ENCODE assay signal across 14 cellular contexts in the genomic region with DNA sequence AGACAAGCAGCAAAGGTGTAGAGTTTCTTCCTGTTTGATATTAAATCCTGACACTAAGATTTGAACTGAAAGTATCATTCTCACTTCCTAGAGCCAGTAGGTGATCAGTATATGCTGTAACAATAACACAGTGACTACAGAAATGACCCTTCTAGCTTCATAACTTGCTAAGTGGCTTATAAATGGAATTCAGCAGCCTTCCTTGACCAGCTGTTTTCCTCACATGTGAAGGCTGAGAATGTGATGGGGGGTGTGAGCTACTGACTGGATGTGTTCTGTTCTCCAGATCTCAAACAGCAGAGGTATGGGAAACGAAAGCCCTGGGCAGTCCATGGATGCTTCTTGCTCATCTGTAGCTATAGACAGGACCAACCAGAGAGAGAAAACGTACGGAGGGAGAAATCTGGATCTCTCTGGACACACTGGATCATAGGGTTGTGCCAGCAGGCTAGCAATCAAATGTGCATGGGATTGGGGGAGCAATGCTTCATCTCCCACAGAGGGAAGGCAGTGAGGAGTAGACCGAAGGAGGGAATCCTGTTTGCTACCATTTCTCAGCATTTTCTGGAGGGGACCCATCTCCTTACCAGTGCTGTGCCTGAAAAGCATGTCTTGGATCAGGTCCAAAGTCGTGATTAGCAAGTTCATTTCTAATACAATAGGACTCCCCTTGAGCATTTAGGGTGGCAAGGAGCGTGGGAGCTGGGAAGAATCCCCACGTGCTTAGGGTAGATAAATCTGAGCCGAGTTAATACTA. TPM values are rescaled to one million over a fixed set of nuclear protein-coding genes. Genes with fewer than 3 reads are reported as not detected.
DNase-seq lines count a peak whose midpoint lies in the region; ATAC-seq and TF ChIP-seq lines count a peak whose summit lies in the region.
"Had no signal": no experiment of that assay in that cellular context is flagged by ENCODE, and none has a peak within 500 bp of the region (broad histone marks: within the 10 kb centered on the region; RNA-seq: fewer than 3 reads in every experiment).

No MANE protein-coding gene starts in this region.

- intact Hi-C loops in naive thymus-derived CD4-positive, alpha-beta T cell (cut with micrococcal nuclease), result loop anchor here (5.0 kb wide), 3 partner anchors 78 to 323 kb away; a partner anchor contains a TSS
- intact Hi-C loops in testis (cut with DNase I; ENCODE audit: low total_unique reads), result no loop called here

- no peak overlapping the region for H3K4me3 ChIP-seq in naive thymus-derived CD4-positive, alpha-beta T cell (ENCODE audit: low read length)
- H3K4me3 ChIP-seq in testis (no peak overlapping the region), GM23338 (no peak overlapping the region)

- peaks cover 0 to 32% (median 4%) of the 10 kb centered on the region in 3 experiments for H3K36me3 ChIP-seq in naive thymus-derived CD4-positive, alpha-beta T cell (ENCODE audit: control insufficient read depth in 2 of 3, insufficient read depth in 3 of 3, low read length in 3 of 3)
- H3K36me3 ChIP-seq in testis (ENCODE audit: low read depth, missing control alignments) (no peaks in the 10 kb centered on the region), GM23338 (ENCODE audit: insufficient read depth) (no peaks in the 10 kb centered on the region)

- 77 to 84% methylated on average over 7 to 8 of the region's 8 CpGs for WGBS in testis, 2 donors

- no peaks in the 10 kb centered on the region for H3K27me3 Mint-ChIP-seq in naive thymus-derived CD4-positive, alpha-beta T cell
- peaks cover 2% of the 10 kb centered on the region for H3K27me3 Mint-ChIP-seq in GM23338 (ENCODE audit: insufficient read depth, low read depth, poor library complexity)
- H3K27me3 Mint-ChIP-seq: brain had no signal

- no peaks in the 10 kb centered on the region for H3K79me2 ChIP-seq in GM23338 (replicated peaks; ENCODE audit: insufficient read depth)
- H3K79me2 ChIP-seq: parathyroid adenoma had no signal

- H3K9me3 Mint-ChIP-seq in naive thymus-derived CD4-positive, alpha-beta T cell, result peaks cover 0 to 2% (median 0%) of the 10 kb centered on the region in 11 donors
- H3K9me3 Mint-ChIP-seq in GM23338, result no peaks in the 10 kb centered on the region
- H3K9me3 Mint-ChIP-seq: brain had no signal

- H3K9me3 ChIP-seq in naive thymus-derived CD4-positive, alpha-beta T cell (ENCODE audit: control insufficient read depth in 2 of 3, low read length in 3 of 3), result no peaks in the 10 kb centered on the region
- H3K9me3 ChIP-seq in testis, result no peaks in the 10 kb centered on the region

- DNase-seq in DMS 273 (lab: John Stamatoyannopoulos, UW; ENCODE audit: unreplicated experiment) (peak; percentile 18), DMS 273 treated with DMSO at 0.1 percent for 48 hours (lab: John Stamatoyannopoulos, UW) (no peak), testis (no peak), GM23338 (ENCODE audit: low spot score) (no peak)
- no peak for DNase-seq in naive thymus-derived CD4-positive, alpha-beta T cell
- no peak for DNase-seq in stimulated activated CD4-positive, alpha-beta T cell treated with anti-CD3 and anti-CD28 coated beads, Interleukin-4, amount 100 ng/mL, for 1 hour
- DNase-seq: head of caudate nucleus; NCI-H1048; stimulated activated CD8-positive, alpha-beta memory T cell treated with anti-CD3 and anti-CD28 coated beads, Interleukin-4, amount 100 ng/mL, for 48 hours had no signal

- no peak for TF ChIP-seq CTCF in testis (IDR thresholded peaks at IDR 0.05)
- TF ChIP-seq CTCF in GM23338 (conservative IDR thresholded peaks at IDR 0.05; ENCODE audit: low read depth in 2 of 2), result no peak

- CTCF ChIA-PET in naive thymus-derived CD4-positive, alpha-beta T cell (lab: Charles Lee), result no interaction called here

- H3K27ac ChIP-seq in naive thymus-derived CD4-positive, alpha-beta T cell (ENCODE audit: low read depth, low read length), result no peak overlapping the region
- H3K27ac ChIP-seq in testis (no peak overlapping the region), GM23338 (ENCODE audit: low read depth) (no peak overlapping the region)
- H3K27ac ChIP-seq: 22Rv1, parathyroid adenoma had no signal

- ATAC-seq in GM21529 (IDR thresholded peaks at IDR 0.05; ENCODE audit: unreplicated experiment), result peak; percentile 47
- ATAC-seq in HG03432 (IDR thresholded peaks at IDR 0.05; ENCODE audit: unreplicated experiment), result peak; percentile 61
- ATAC-seq in naive thymus-derived CD4-positive, alpha-beta T cell, result no peak
- no peak for ATAC-seq in GM23338

- no peak overlapping the region for H2AFZ ChIP-seq in GM23338
- H2AFZ ChIP-seq: parathyroid adenoma had no signal

- H3K27me3 ChIP-seq in naive thymus-derived CD4-positive, alpha-beta T cell (ENCODE audit: control insufficient read depth in 2 of 2, insufficient read depth in 2 of 2, low read length in 2 of 2), result no peaks in the 10 kb centered on the region
- H3K27me3 ChIP-seq in testis, result no peaks in the 10 kb centered on the region
- no peaks in the 10 kb centered on the region for H3K27me3 ChIP-seq in GM23338 (ENCODE audit: insufficient read depth)

- H3K4me2 ChIP-seq in GM23338, result no peak overlapping the region

- POLR2A ChIA-PET in naive thymus-derived CD4-positive, alpha-beta T cell (lab: Charles Lee), result interaction anchor here (0.8 kb wide), 2 partner anchors 27 to 33 kb away, joined by 3 to 4 read pairs; no protein-coding TSS in a partner anchor

- H3K4me3 Mint-ChIP-seq in naive thymus-derived CD4-positive, alpha-beta T cell, result peak overlapping the region in 4 of 10 donors; percentile 0 to 46 (median 4)
- H3K4me3 Mint-ChIP-seq in GM23338, result no peak overlapping the region
- H3K4me3 Mint-ChIP-seq: brain had no signal

- no peaks in the 10 kb centered on the region; the same call in 1 of the 2 replicates for H3K9me2 ChIP-seq in GM23338 (ENCODE audit: insufficient read depth)

- H3K27ac Mint-ChIP-seq in naive thymus-derived CD4-positive, alpha-beta T cell, result peak overlapping the region; percentile 20 to 90 (median 79)
- no peak overlapping the region for H3K27ac Mint-ChIP-seq in GM23338
- H3K27ac Mint-ChIP-seq: brain had no signal

- peaks cover 6 to 39% (median 32%) of the 10 kb centered on the region in 5 donors for H3K36me3 Mint-ChIP-seq in naive thymus-derived CD4-positive, alpha-beta T cell
- H3K36me3 Mint-ChIP-seq in GM23338 (ENCODE audit: low read depth), result 0 out of 3 replicates have a peak, but pooled peaks cover 2% of the 10 kb centered on the region

- TF ChIP-seq POLR2A in testis (IDR thresholded peaks at IDR 0.05), result no peak

- H3K4me1 ChIP-seq in naive thymus-derived CD4-positive, alpha-beta T cell (ENCODE audit: control insufficient read depth in 2 of 2, insufficient read depth in 2 of 2, low read length in 2 of 2), result no peaks in the 10 kb centered on the region
- H3K4me1 ChIP-seq in testis, result peaks cover 6% of the 10 kb centered on the region
- no peaks in the 10 kb centered on the region for H3K4me1 ChIP-seq in GM23338 (ENCODE audit: insufficient read depth)

- no peaks in the 10 kb centered on the region for H3F3A ChIP-seq in GM23338 (replicated peaks; ENCODE audit: low read depth)

- H4K20me1 ChIP-seq in GM23338 (replicated peaks; ENCODE audit: insufficient read depth), result no peaks in the 10 kb centered on the region

- peaks cover 39 to 74% (median 63%) of the 10 kb centered on the region in 7 donors for H3K4me1 Mint-ChIP-seq in naive thymus-derived CD4-positive, alpha-beta T cell
- peaks cover 16% of the 10 kb centered on the region for H3K4me1 Mint-ChIP-seq in GM23338

TF ChIP-seq in GM23338, 12 proteins besides CTCF, POLR2A, EP300 and RAD21 (continues in another document):
- TF ChIP-seq STAT1 (IDR thresholded peaks at IDR 0.05; ENCODE audit: unreplicated experiment) (no peak), ZNF331 (CRISPR knock-in tag; IDR thresholded peaks at IDR 0.05; ENCODE audit: low read depth) (no peak)
- TF ChIP-seq, protein P1, sequence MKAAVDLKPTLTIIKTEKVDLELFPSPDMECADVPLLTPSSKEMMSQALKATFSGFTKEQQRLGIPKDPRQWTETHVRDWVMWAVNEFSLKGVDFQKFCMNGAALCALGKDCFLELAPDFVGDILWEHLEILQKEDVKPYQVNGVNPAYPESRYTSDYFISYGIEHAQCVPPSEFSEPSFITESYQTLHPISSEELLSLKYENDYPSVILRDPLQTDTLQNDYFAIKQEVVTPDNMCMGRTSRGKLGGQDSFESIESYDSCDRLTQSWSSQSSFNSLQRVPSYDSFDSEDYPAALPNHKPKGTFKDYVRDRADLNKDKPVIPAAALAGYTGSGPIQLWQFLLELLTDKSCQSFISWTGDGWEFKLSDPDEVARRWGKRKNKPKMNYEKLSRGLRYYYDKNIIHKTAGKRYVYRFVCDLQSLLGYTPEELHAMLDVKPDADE (IDR thresholded peaks at IDR 0.05), result no peak

RNA-seq across cellular contexts. Expression of a gene that starts 39.4 kb away (rescaled TPM):
- 100 to 1,000 TPM; 102 to 162 (median 130) TPM for total RNA-seq in naive thymus-derived CD4-positive, alpha-beta T cell
- polyA plus RNA-seq in naive thymus-derived CD4-positive, alpha-beta T cell, result 100 to 1,000 TPM; 261 to 285 TPM
- total RNA-seq in testis, result 10 to 100 TPM in 1 of 2 donors, 1 to 10 TPM in 1; 6.3 to 14.0 TPM
- 8.2 TPM for polyA plus RNA-seq in testis (ENCODE audit: insufficient read depth, low read depth, low replicate concordance)
- 29.2 and 30.1 TPM in 2 replicates for total RNA-seq in GM23338 (2014; rRNA removed; shearing (Covaris generic))
- polyA plus RNA-seq in GM23338 (2016; fragmentation: Nextera tagmentation; extraction: Ambion mirVana), result 10.6 and 12.8 TPM in 2 replicates

RNA-seq across cellular contexts. Expression of a gene that starts 57.0 kb away (rescaled TPM):
- 10 to 100 TPM; 22.5 to 77.2 (median 71.0) TPM for total RNA-seq in naive thymus-derived CD4-positive, alpha-beta T cell
- 100 to 1,000 TPM in 1 of 2 donors, 10 to 100 TPM in 1; 55.7 to 131 TPM for polyA plus RNA-seq in naive thymus-derived CD4-positive, alpha-beta T cell
- total RNA-seq in testis, result 10 to 100 TPM; 66.1 to 78.4 TPM
- polyA plus RNA-seq in testis (ENCODE audit: insufficient read depth, low read depth, low replicate concordance) (69.1 TPM), GM23338 (2016; fragmentation: Nextera tagmentation; extraction: Ambion mirVana) (328 and 332 TPM in 2 replicates)
- 277 and 326 TPM in 2 replicates for total RNA-seq in GM23338 (2014; rRNA removed; shearing (Covaris generic))

Comparison
In these comparisons a context has a peak if more than half of its experiments do, and no peak if none do; other contexts are left out.
1. ATAC-seq: peak in GM21529 (single experiment) and HG03432 (single experiment); none in naive thymus-derived CD4-positive, alpha-beta T cell (single experiment) and GM23338 (single experiment).